ENCODE assay signal across 36 cellular contexts in genomic region chrX:109481986-109482385, GRCh38. TPM values are rescaled to one million over a fixed set of nuclear protein-coding genes. Genes with fewer than 3 reads are reported as not detected.
"Had no signal": no experiment of that assay in that cellular context is flagged by ENCODE, and none has a peak within 500 bp of the region (broad histone marks: within the 10 kb centered on the region; RNA-seq: fewer than 3 reads in every experiment).

Gene GUCY2F, minus strand, starts transcription at chrX:109482086. Its CDS starts 6,150 bp downstream, at chrX:109475936.

- H3K4me1 Mint-ChIP-seq: activated CD4-positive, alpha-beta T cell treated with anti-CD3 and anti-CD28 coated beads, Interleukin-2, amount 10 ng/mL, durations not matched to agents 24 days and 14 days; activated naive CD4-positive, alpha-beta T cell treated with anti-CD3 and anti-CD28 coated beads, Interleukin-2, amount 10 ng/mL, durations not matched to agents 7 days and 5 days; activated naive CD4-positive, alpha-beta T cell treated with anti-CD3 and anti-CD28 coated beads, Interleukin-2, amount 50 U/mL, for 24 hours; activated naive CD8-positive, alpha-beta T cell treated with anti-CD3 and anti-CD28 coated beads, Interleukin-2, amount 10 ng/mL, durations not matched to agents 7 days and 5 days; activated naive CD8-positive, alpha-beta T cell treated with anti-CD3 and anti-CD28 coated beads, Interleukin-2, amount 50 U/mL, for 24 hours; central memory CD8-positive, alpha-beta T cell had no signal

- H3K27me3 Mint-ChIP-seq: activated naive CD4-positive, alpha-beta T cell treated with anti-CD3 and anti-CD28 coated beads, Interleukin-2, amount 10 ng/mL, durations not matched to agents 7 days and 5 days; activated naive CD4-positive, alpha-beta T cell treated with anti-CD3 and anti-CD28 coated beads, Interleukin-2, amount 50 U/mL, for 24 hours; activated naive CD8-positive, alpha-beta T cell; activated naive CD8-positive, alpha-beta T cell treated with anti-CD3 and anti-CD28 coated beads, Interleukin-2, amount 50 U/mL, for 24 hours; brain had no signal

- H3K36me3 ChIP-seq: ascending aorta, cardiac muscle cell had no signal

- ATAC-seq: activated CD8-positive, alpha-beta T cell treated with anti-CD3 and anti-CD28 coated beads for 36 hours; activated naive CD8-positive, alpha-beta T cell treated with anti-CD3 and anti-CD28 coated beads, Interleukin-2, amount 50 U/mL, for 24 hours had no signal

- H3K36me3 Mint-ChIP-seq: activated CD4-positive, alpha-beta memory T cell treated with anti-CD3 and anti-CD28 coated beads for 36 hours; activated naive CD4-positive, alpha-beta T cell treated with anti-CD3 and anti-CD28 coated beads, Interleukin-2, amount 10 ng/mL, durations not matched to agents 7 days and 5 days; activated naive CD4-positive, alpha-beta T cell treated with anti-CD3 and anti-CD28 coated beads, Interleukin-2, amount 50 U/mL, for 24 hours; activated naive CD8-positive, alpha-beta T cell; activated naive CD8-positive, alpha-beta T cell treated with anti-CD3 and anti-CD28 coated beads, Interleukin-2, amount 10 ng/mL, durations not matched to agents 7 days and 5 days; brain had no signal

- H3K27ac ChIP-seq: ascending aorta, cardiac muscle cell, VCaP had no signal

- H3K27me3 ChIP-seq: ascending aorta, cardiac muscle cell had no signal

- H3K9me3 ChIP-seq: ascending aorta had no signal

- H3K4me3 Mint-ChIP-seq: activated B cell treated with CpG ODN at 0.5 μM for 24 hours; activated CD4-positive, alpha-beta memory T cell treated with anti-CD3 and anti-CD28 coated beads for 36 hours; activated CD4-positive, alpha-beta T cell treated with anti-CD3 and anti-CD28 coated beads, Interleukin-2, amount 10 ng/mL, durations not matched to agents 24 days and 14 days; activated CD8-positive, alpha-beta T cell treated with anti-CD3 and anti-CD28 coated beads for 36 hours; activated naive CD4-positive, alpha-beta T cell treated with anti-CD3 and anti-CD28 coated beads, Interleukin-2, amount 10 ng/mL, durations not matched to agents 7 days and 5 days; activated naive CD4-positive, alpha-beta T cell treated with anti-CD3 and anti-CD28 coated beads, Interleukin-2, amount 50 U/mL, for 24 hours; activated naive CD8-positive, alpha-beta T cell; activated naive CD8-positive, alpha-beta T cell treated with anti-CD3 and anti-CD28 coated beads, Interleukin-2, amount 10 ng/mL, durations not matched to agents 7 days and 5 days; activated naive CD8-positive, alpha-beta T cell treated with anti-CD3 and anti-CD28 coated beads, Interleukin-2, amount 50 U/mL, for 24 hours; brain; central memory CD8-positive, alpha-beta T cell; T-helper 1 cell treated with Interleukin-12 subunit alpha and Interleukin-12 subunit beta and Interleukin-4 antibody, amounts not matched to agents 30 μg/mL and 1 μg/mL, for 36 hours; T-helper 2 cell treated with Interferon-gamma antibody and Interleukin-4, amounts not matched to agents 5 μg/mL and 100 μg/mL, for 36 hours had no signal

- H3K27ac Mint-ChIP-seq: activated B cell treated with CpG ODN at 0.5 μM for 24 hours; activated CD4-positive, alpha-beta memory T cell treated with anti-CD3 and anti-CD28 coated beads for 36 hours; activated CD4-positive, alpha-beta T cell treated with anti-CD3 and anti-CD28 coated beads, Interleukin-2, amount 10 ng/mL, durations not matched to agents 24 days and 14 days; activated CD8-positive, alpha-beta T cell treated with anti-CD3 and anti-CD28 coated beads for 36 hours; activated naive CD4-positive, alpha-beta T cell treated with anti-CD3 and anti-CD28 coated beads, Interleukin-2, amount 10 ng/mL, durations not matched to agents 7 days and 5 days; activated naive CD4-positive, alpha-beta T cell treated with anti-CD3 and anti-CD28 coated beads, Interleukin-2, amount 50 U/mL, for 24 hours; activated naive CD8-positive, alpha-beta T cell; activated naive CD8-positive, alpha-beta T cell treated with anti-CD3 and anti-CD28 coated beads, Interleukin-2, amount 10 ng/mL, durations not matched to agents 7 days and 5 days; activated naive CD8-positive, alpha-beta T cell treated with anti-CD3 and anti-CD28 coated beads, Interleukin-2, amount 50 U/mL, for 24 hours; activated T-helper 2 cell treated with anti-CD3 and anti-CD28 coated beads, Interferon-gamma antibody, Interleukin-2, Interleukin-4, amounts not matched to agents 10 μg/mL and 5 μg/mL and 100 μg/mL, durations not matched to agents 14 hours and 24 hours and 36 hours; brain; T-helper 1 cell treated with Interleukin-12 subunit alpha and Interleukin-12 subunit beta and Interleukin-4 antibody, amounts not matched to agents 30 μg/mL and 1 μg/mL, for 36 hours; T-helper 2 cell treated with Interferon-gamma antibody and Interleukin-4, amounts not matched to agents 5 μg/mL and 100 μg/mL, for 36 hours had no signal

- H3K4me3 ChIP-seq: ascending aorta, cardiac muscle cell had no signal

- H3K4me1 ChIP-seq: ascending aorta had no signal

- DNase-seq: activated B cell treated with CpG ODN at 0.5 μM for 24 hours; activated CD4-positive, alpha-beta memory T cell treated with anti-CD3 and anti-CD28 coated beads for 36 hours; activated CD4-positive, alpha-beta T cell treated with anti-CD3 and anti-CD28 coated beads for 4 hours; activated CD4-positive, alpha-beta T cell treated with anti-CD3 and anti-CD28 coated beads, Interleukin-2, amount 10 ng/mL, durations not matched to agents 24 days and 14 days; activated CD4-positive, alpha-beta T cell treated with anti-CD3 and anti-CD28 coated beads, Interleukin-2, amount 50 U/mL, for 1 hour; activated CD4-positive, alpha-beta T cell treated with anti-CD3 and anti-CD28 coated beads, Interleukin-2, amount 50 U/mL, for 4 hours; activated CD4-positive, CD25-positive, alpha-beta regulatory T cell treated with anti-CD3 and anti-CD28 coated beads, Interleukin-2, amount 50 U/mL, for 72 hours; activated CD8-positive, alpha-beta memory T cell treated with anti-CD3 and anti-CD28 coated beads, Interleukin-2, amount 50 U/mL, for 4 hours; activated CD8-positive, alpha-beta T cell treated with anti-CD3 and anti-CD28 coated beads for 36 hours; activated effector memory CD4-positive, alpha-beta T cell treated with Interleukin-2 at 50 U/mL for 16 hours; activated gamma-delta T cell; activated naive CD4-positive, alpha-beta T cell treated with anti-CD3 and anti-CD28 coated beads, Interleukin-2, amount 10 ng/mL, durations not matched to agents 7 days and 5 days; activated naive CD4-positive, alpha-beta T cell treated with Interleukin-2 at 50 U/mL for 16 hours; activated naive CD8-positive, alpha-beta T cell treated with anti-CD3 and anti-CD28 coated beads, Interleukin-2, amount 10 ng/mL, durations not matched to agents 7 days and 5 days; activated naive CD8-positive, alpha-beta T cell treated with anti-CD3 and anti-CD28 coated beads, Interleukin-2, amount 50 U/mL, for 24 hours; activated T-cell treated with anti-CD3 and anti-CD28 coated beads for 4 hours; activated T-cell treated with anti-CD3 and anti-CD28 coated beads, Interleukin-2, amount 50 U/mL, for 1 hour; activated T-cell treated with anti-CD3 and anti-CD28 coated beads, Interleukin-2, amount 50 U/mL, for 48 hours; amygdala; anterior cingulate cortex; caudate nucleus; cerebellar nuclear complex; T-helper 2 cell; T-helper 9 cell had no signal

- H3K9me3 Mint-ChIP-seq: activated B cell treated with CpG ODN at 0.5 μM for 24 hours; activated CD4-positive, alpha-beta memory T cell treated with anti-CD3 and anti-CD28 coated beads for 36 hours; activated CD4-positive, alpha-beta T cell treated with anti-CD3 and anti-CD28 coated beads, Interleukin-2, amount 10 ng/mL, durations not matched to agents 24 days and 14 days; activated CD8-positive, alpha-beta T cell treated with anti-CD3 and anti-CD28 coated beads for 36 hours; activated naive CD4-positive, alpha-beta T cell treated with anti-CD3 and anti-CD28 coated beads, Interleukin-2, amount 10 ng/mL, durations not matched to agents 7 days and 5 days; activated naive CD4-positive, alpha-beta T cell treated with anti-CD3 and anti-CD28 coated beads, Interleukin-2, amount 50 U/mL, for 24 hours; activated naive CD8-positive, alpha-beta T cell treated with anti-CD3 and anti-CD28 coated beads, Interleukin-2, amount 10 ng/mL, durations not matched to agents 7 days and 5 days; activated naive CD8-positive, alpha-beta T cell treated with anti-CD3 and anti-CD28 coated beads, Interleukin-2, amount 50 U/mL, for 24 hours; activated T-helper 2 cell treated with anti-CD3 and anti-CD28 coated beads, Interferon-gamma antibody, Interleukin-2, Interleukin-4, amounts not matched to agents 10 μg/mL and 5 μg/mL and 100 μg/mL, durations not matched to agents 14 hours and 24 hours and 36 hours; brain; central memory CD8-positive, alpha-beta T cell; T-helper 1 cell treated with Interleukin-12 subunit alpha and Interleukin-12 subunit beta and Interleukin-4 antibody, amounts not matched to agents 30 μg/mL and 1 μg/mL, for 36 hours; T-helper 2 cell treated with Interferon-gamma antibody and Interleukin-4, amounts not matched to agents 5 μg/mL and 100 μg/mL, for 36 hours had no signal

RNA-seq across cellular contexts. Expression of gene GUCY2F, which starts in this region (rescaled TPM):
- total RNA-seq: activated B cell treated with CpG ODN at 0.5 μM for 24 hours; activated CD4-positive, alpha-beta memory T cell treated with anti-CD3 and anti-CD28 coated beads for 36 hours; activated CD4-positive, alpha-beta T cell treated with anti-CD3 and anti-CD28 coated beads, Interleukin-2, amount 10 ng/mL, durations not matched to agents 24 days and 14 days; activated CD8-positive, alpha-beta memory T cell treated with anti-CD3 and anti-CD28 coated beads for 36 hours; activated CD8-positive, alpha-beta T cell treated with anti-CD3 and anti-CD28 coated beads for 36 hours; activated naive CD8-positive, alpha-beta T cell treated with anti-CD3 and anti-CD28 coated beads, Interleukin-2, amount 10 ng/mL, durations not matched to agents 7 days and 5 days; activated T-helper 2 cell treated with anti-CD3 and anti-CD28 coated beads, Interferon-gamma antibody, Interleukin-2, Interleukin-4, amounts not matched to agents 10 μg/mL and 5 μg/mL and 100 μg/mL, durations not matched to agents 14 hours and 24 hours and 36 hours; ascending aorta; cardiac muscle cell; chondrocyte had no signal
